ENCODE assay signal across 11 cellular contexts in the genomic region with DNA sequence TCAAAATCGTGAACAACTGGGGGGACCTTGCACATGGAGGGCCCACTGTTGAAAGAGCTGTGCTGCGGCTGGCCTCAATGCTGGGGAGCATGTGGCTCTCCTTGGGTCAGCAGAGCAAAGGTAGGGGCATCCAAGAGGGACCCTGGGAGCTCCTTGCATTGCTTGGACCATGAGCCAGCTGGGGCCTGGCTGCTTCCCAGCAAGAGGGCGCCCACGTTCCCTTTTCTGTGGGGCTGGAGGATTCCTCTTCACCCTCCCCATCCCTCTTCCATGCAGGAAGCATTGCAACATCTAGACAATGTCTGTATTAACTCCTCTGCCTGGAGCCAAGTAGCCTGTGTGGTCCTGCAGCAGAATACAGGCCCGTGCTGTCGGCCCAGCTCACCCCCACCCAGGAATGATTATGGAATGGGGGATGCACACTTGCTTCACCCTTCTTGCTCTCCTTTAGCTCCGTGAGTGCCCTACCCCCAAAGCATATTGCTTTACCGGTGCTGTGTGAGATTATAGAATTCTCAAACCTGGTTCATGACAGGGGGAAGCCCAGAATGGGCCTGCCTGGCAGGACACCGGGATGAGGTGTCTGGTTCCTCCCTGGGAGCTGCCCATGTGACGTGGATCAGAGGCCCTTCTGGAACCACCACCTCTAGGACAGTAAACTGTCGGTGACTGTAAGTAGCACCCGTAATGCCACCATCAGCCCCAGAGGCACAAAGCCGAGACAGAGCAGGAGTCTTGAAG.
A peak's percentile ranks its signal among the peaks of the same experiment; 100 is the strongest.
DNase-seq lines count a peak whose midpoint lies in the region; ATAC-seq and TF ChIP-seq lines count a peak whose summit lies in the region.
"Had no signal": no experiment of that assay in that cellular context is flagged by ENCODE, and none has a peak within 500 bp of the region (broad histone marks: within the 10 kb centered on the region; RNA-seq: fewer than 3 reads in every experiment).

No MANE protein-coding gene starts in this region.

- no peak overlapping the region for H3K23ac ChIP-seq in mesenchymal stem cell (ENCODE audit: low read length in 2 of 2)

- no peak overlapping the region for H3K27ac ChIP-seq in mesenchymal stem cell (ENCODE audit: low read length, poor library complexity, severe bottlenecking)

- no peak overlapping the region for H2AFZ ChIP-seq in mesenchymal stem cell (ENCODE audit: low read depth, low read length)

- POLR2A ChIA-PET in AG04449 (lab: Yijun Ruan, JAX) = interaction anchor here (0.5 kb wide), 1 partner anchor 612 kb away, joined by 4 read pairs; no protein-coding TSS in a partner anchor

- peak overlapping the region; percentile 37; the same call in 1 of the 2 replicates for H3K4me3 Mint-ChIP-seq in HFFc6
- H3K4me3 Mint-ChIP-seq: activated CD8-positive, alpha-beta memory T cell treated with anti-CD3 and anti-CD28 coated beads, Interleukin-2, amount 10 ng/mL, durations not matched to agents 7 days and 5 days had no signal

- no peak overlapping the region for H4K8ac ChIP-seq in mesenchymal stem cell (ENCODE audit: low read length)

- H2AK5ac ChIP-seq in mesenchymal stem cell (ENCODE audit: low read length, severe bottlenecking) = no peak overlapping the region

- CTCF ChIA-PET in AG04449 (lab: Yijun Ruan, JAX) = interaction anchor here (0.9 to 10.4 kb wide), 13 partner anchors 8 to 393 kb away, joined by 3 to 400 read pairs (median 5); no protein-coding TSS in a partner anchor

- H3K79me1 ChIP-seq in mesenchymal stem cell (replicated peaks; ENCODE audit: low read length, poor library complexity, severe bottlenecking) = no peaks in the 10 kb centered on the region

- in situ Hi-C loops in astrocyte of the spinal cord (cut with HindIII; ENCODE audit: low sequenced_read_pairs) = loop anchor here (25.0 kb wide), 1 partner anchor 112 kb away; no protein-coding TSS in a partner anchor

- no peaks in the 10 kb centered on the region for H3K9me3 Mint-ChIP-seq in HFFc6

- peak overlapping the region; percentile 6 for H4K91ac ChIP-seq in mesenchymal stem cell (ENCODE audit: low read length)

- H3K18ac ChIP-seq in mesenchymal stem cell (ENCODE audit: low read depth in 1 of 2, low read length in 2 of 2) = peak overlapping the region; percentile 23 to 66

- no peak overlapping the region for H2BK5ac ChIP-seq in mesenchymal stem cell (ENCODE audit: low read depth, low read length, poor library complexity, severe bottlenecking)

- peak overlapping the region; percentile 62 to 64 for H2BK12ac ChIP-seq in mesenchymal stem cell (ENCODE audit: low read length in 2 of 2)

- H3K4me3 ChIP-seq in AG04449 (ENCODE audit: low read depth, low read length) (no peak overlapping the region), astrocyte of the spinal cord (ENCODE audit: low read depth, low read length) (no peak overlapping the region), mesenchymal stem cell (ENCODE audit: insufficient read depth in 1 of 2, low read depth in 1 of 2, low read length in 2 of 2) (peak overlapping the region in 1 of 2 experiments; percentile 50)

- H2BK15ac ChIP-seq in mesenchymal stem cell (ENCODE audit: low read depth, poor library complexity, severe bottlenecking) = no peak overlapping the region

- no peaks in the 10 kb centered on the region for H3K36me3 ChIP-seq in mesenchymal stem cell (ENCODE audit: control insufficient read depth in 1 of 2, insufficient read depth in 2 of 2, low read depth in 1 of 2, low read length in 2 of 2)

- H3K27ac Mint-ChIP-seq in HFFc6 = peak overlapping the region; percentile 37; the same call in 1 of the 2 replicates
- H3K27ac Mint-ChIP-seq: activated CD8-positive, alpha-beta memory T cell treated with anti-CD3 and anti-CD28 coated beads, Interleukin-2, amount 10 ng/mL, durations not matched to agents 7 days and 5 days had no signal

- H3K4me1 ChIP-seq in mesenchymal stem cell (ENCODE audit: control insufficient read depth, insufficient read depth, low read depth, low read length) = peaks cover 7% of the 10 kb centered on the region

- H3K27me3 ChIP-seq in mesenchymal stem cell (ENCODE audit: control insufficient read depth in 1 of 2, insufficient read depth in 1 of 2, low read length in 2 of 2) = peaks cover 35 to 42% of the 10 kb centered on the region in 2 experiments

- DNase-seq in AG04449 (ENCODE audit: low read depth, low spot score) = no peak
- peak; percentile 51 for DNase-seq in HFFc6
- no peak for DNase-seq in astrocyte of the spinal cord (ENCODE audit: low read depth, low spot score)
- DNase-seq in mesenchymal stem cell = peak; percentile 83
- DNase-seq in medulla oblongata (ENCODE audit: extremely low spot score) = no peak
- DNase-seq in activated gamma-delta T cell treated with Interleukin-2 at 50 U/mL for 16 hours = no peak
- DNase-seq: activated CD8-positive, alpha-beta memory T cell treated with anti-CD3 and anti-CD28 coated beads, Interleukin-2, amount 10 ng/mL, durations not matched to agents 7 days and 5 days; Calu3; stimulated activated CD4-positive, alpha-beta T cell treated with anti-CD3 and anti-CD28 coated beads, Interleukin-2, amount 100 ng/mL, for 48 hours had no signal

- H3K4me2 ChIP-seq in mesenchymal stem cell (ENCODE audit: low read length, poor library complexity, severe bottlenecking) = no peak overlapping the region

- H3K9ac ChIP-seq in mesenchymal stem cell (ENCODE audit: low read length) = peak overlapping the region; percentile 71

- WGBS in mesenchymal stem cell = 73% methylated on average over 13 of the region's 13 CpGs

- ATAC-seq in HG03039 (IDR thresholded peaks at IDR 0.05; ENCODE audit: unreplicated experiment) = no peak
- ATAC-seq in GM21529 (IDR thresholded peaks at IDR 0.05; ENCODE audit: unreplicated experiment) = no peak
- ATAC-seq: activated CD8-positive, alpha-beta memory T cell treated with anti-CD3 and anti-CD28 coated beads, Interleukin-2, amount 10 ng/mL, durations not matched to agents 7 days and 5 days had no signal

- peak overlapping the region in 1 of 2 experiments; percentile 14 for H3K14ac ChIP-seq in mesenchymal stem cell (ENCODE audit: low read length in 2 of 2)

- peaks cover 27% of the 10 kb centered on the region for H3K4me1 Mint-ChIP-seq in HFFc6 (ENCODE audit: low read depth)
- H3K4me1 Mint-ChIP-seq: activated CD8-positive, alpha-beta memory T cell treated with anti-CD3 and anti-CD28 coated beads, Interleukin-2, amount 10 ng/mL, durations not matched to agents 7 days and 5 days had no signal

- H3K27me3 Mint-ChIP-seq in HFFc6 (ENCODE audit: insufficient read depth) = peaks cover 21% of the 10 kb centered on the region

- H3K9me3 ChIP-seq in mesenchymal stem cell (ENCODE audit: control insufficient read depth, low read length) = no peaks in the 10 kb centered on the region

- peak overlapping the region in 1 of 2 experiments; percentile 24 for H3K4ac ChIP-seq in mesenchymal stem cell (ENCODE audit: low read depth in 1 of 2, low read length in 2 of 2)

- TF ChIP-seq CTCF in AG04449 (IDR thresholded peaks at IDR 0.05; ENCODE audit: insufficient read depth, low read length, missing control alignments) (peak; percentile 45), HFFc6 (IDR thresholded peaks at IDR 0.05) (peak; percentile 46; the same call in 1 of the 2 replicates), astrocyte of the spinal cord (IDR thresholded peaks at IDR 0.05; ENCODE audit: low read depth, low read length) (peak; percentile 9)

- H3K36me3 Mint-ChIP-seq in HFFc6 (ENCODE audit: low read depth) = no peaks in the 10 kb centered on the region
- H3K36me3 Mint-ChIP-seq: activated CD8-positive, alpha-beta memory T cell treated with anti-CD3 and anti-CD28 coated beads, Interleukin-2, amount 10 ng/mL, durations not matched to agents 7 days and 5 days had no signal

- no peak overlapping the region for H2BK120ac ChIP-seq in mesenchymal stem cell (ENCODE audit: low read depth, low read length)

Comparison
In these comparisons a context has a peak if more than half of its experiments do, and no peak if none do; other contexts are left out.
1. DNase-seq: peak in HFFc6 (single experiment) and mesenchymal stem cell (single experiment); none in AG04449 (single experiment), astrocyte of the spinal cord (single experiment), medulla oblongata (single experiment) and activated gamma-delta T cell treated with Interleukin-2 at 50 U/mL for 16 hours (single experiment).
2. Peak in every context shown above with its lines, with median percentiles within 50 percentile points of each other: CTCF ChIP-seq.